ENCODE assay signal across 1 cellular context in genomic region chr16:30526823-30527634, GRCh38.
TF ChIP-seq lines count a peak whose summit lies in the region.

No MANE protein-coding gene starts in this region.

TF ChIP-seq in K562, 482 proteins besides CTCF, POLR2A, EP300 and RAD21 (continued from another document and continues in another):
- TF ChIP-seq ZFP30 (CRISPR knock-in tag; IDR thresholded peaks at IDR 0.05; ENCODE audit: borderline replicate concordance): no peak
- peak; percentile 96 for TF ChIP-seq VEZF1 (CRISPR knock-in tag; IDR thresholded peaks at IDR 0.05)
- no peak for TF ChIP-seq SAFB2 (IDR thresholded peaks at IDR 0.05; ENCODE audit: borderline replicate concordance, low read depth, low read length, severe bottlenecking)
- peak; percentile 82 for TF ChIP-seq TAF7 (tag; IDR thresholded peaks at IDR 0.05)
- 0 out of 2 replicates have a peak, but pooled peaks have one; percentile 20 for TF ChIP-seq NR4A1 (CRISPR knock-in tag; IDR thresholded peaks at IDR 0.05)
- 0 out of 2 replicates have a peak, but pooled peaks have one; percentile 65 for TF ChIP-seq NR4A1 (tag; IDR thresholded peaks at IDR 0.05)
- TF ChIP-seq MYBL2 (IDR thresholded peaks at IDR 0.05; ENCODE audit: low read depth): no peak
- TF ChIP-seq MYBL2 (CRISPR knock-in tag; IDR thresholded peaks at IDR 0.05; ENCODE audit: borderline replicate concordance): no peak
- no peak for TF ChIP-seq ZNF134 (CRISPR knock-in tag; conservative IDR thresholded peaks at IDR 0.05)
- no peak for TF ChIP-seq SNRNP70 (optimal IDR thresholded peaks at IDR 0.05; ENCODE audit: low read depth, low read length)
- TF ChIP-seq FOXO4 (CRISPR knock-in tag; IDR thresholded peaks at IDR 0.05): no peak
- no peak for TF ChIP-seq RBM34 (IDR thresholded peaks at IDR 0.05; ENCODE audit: borderline replicate concordance, insufficient read depth, low read length)
- TF ChIP-seq CCAR2 (IDR thresholded peaks at IDR 0.05; ENCODE audit: low read depth, low read length): no peak
- no peak for TF ChIP-seq MCM3 (IDR thresholded peaks at IDR 0.05)
- TF ChIP-seq ESRRB (CRISPR knock-in tag; IDR thresholded peaks at IDR 0.05; ENCODE audit: borderline replicate concordance): no peak
- no peak for TF ChIP-seq NUFIP1 (IDR thresholded peaks at IDR 0.05; ENCODE audit: partially characterized antibody)
- peak; percentile 76; the same call in 1 of the 2 replicates for TF ChIP-seq FOXP1 (CRISPR knock-in tag; IDR thresholded peaks at IDR 0.05)
- peak; percentile 84; the same call in 1 of the 2 replicates for TF ChIP-seq ZBTB17 (CRISPR knock-in tag; IDR thresholded peaks at IDR 0.05)
- TF ChIP-seq BRF1 (IDR thresholded peaks at IDR 0.05; ENCODE audit: borderline replicate concordance, extremely low read depth, insufficient read length): no peak
- no peak for TF ChIP-seq ZNF121 (CRISPR knock-in tag; conservative IDR thresholded peaks at IDR 0.05)
- peak in 1 of 2 experiments; percentile 54; a peak in 1 of 4 replicates for TF ChIP-seq SRF (CRISPR knock-in tag; IDR thresholded peaks at IDR 0.05)
- no peak for TF ChIP-seq ZNF282 (CRISPR knock-in tag; IDR thresholded peaks at IDR 0.05)
- no peak for TF ChIP-seq ZNF124 (CRISPR knock-in tag; IDR thresholded peaks at IDR 0.05)
- 0 out of 2 replicates have a peak, but pooled peaks have one; percentile 39 for TF ChIP-seq ZNF143 (CRISPR knock-in tag; IDR thresholded peaks at IDR 0.05)
- TF ChIP-seq ZNF395 (CRISPR knock-in tag; IDR thresholded peaks at IDR 0.05): no peak
- peak; percentile 7 to 67; a peak in 1 of 4 replicates for TF ChIP-seq SIN3A (IDR thresholded peaks at IDR 0.05; ENCODE audit: borderline replicate concordance in 2 of 2, control insufficient read depth in 1 of 2, low read depth in 2 of 2, low read length in 2 of 2)
- TF ChIP-seq ARID2 (IDR thresholded peaks at IDR 0.05): no peak
- TF ChIP-seq GABPB2 (CRISPR knock-in tag; conservative IDR thresholded peaks at IDR 0.05): 0 out of 2 replicates have a peak, but pooled peaks have one; percentile 33
- TF ChIP-seq COPS2 (conservative IDR thresholded peaks at IDR 0.05): no peak
- no peak for TF ChIP-seq CBFB (CRISPR knock-in tag; IDR thresholded peaks at IDR 0.05)
- TF ChIP-seq TRIM28 (IDR thresholded peaks at IDR 0.05): no peak
- TF ChIP-seq ARID4B (CRISPR knock-in tag; IDR thresholded peaks at IDR 0.05): peak; percentile 91
- no peak for TF ChIP-seq GTF3C2 (IDR thresholded peaks at IDR 0.05; ENCODE audit: borderline replicate concordance, extremely low read depth, insufficient read length)
- no peak for TF ChIP-seq ZNF165 (CRISPR knock-in tag; IDR thresholded peaks at IDR 0.05; ENCODE audit: borderline replicate concordance)
- TF ChIP-seq SNIP1 (IDR thresholded peaks at IDR 0.05; ENCODE audit: low read depth): peak; percentile 88
- peak; percentile 71 for TF ChIP-seq CXXC5 (CRISPR knock-in tag; IDR thresholded peaks at IDR 0.05)
- peak; percentile 64 for TF ChIP-seq FUS (optimal IDR thresholded peaks at IDR 0.05; ENCODE audit: low read depth, low read length)
- peak; percentile 72; the same call in 1 of the 2 replicates for TF ChIP-seq NFRKB (IDR thresholded peaks at IDR 0.05; ENCODE audit: low read depth)
- TF ChIP-seq THRB (CRISPR knock-in tag; conservative IDR thresholded peaks at IDR 0.05): no peak
- TF ChIP-seq MYC (IDR thresholded peaks at IDR 0.05; ENCODE audit: low read depth, low read length): peak; percentile 67
- TF ChIP-seq MYC (CRISPR knock-in tag; IDR thresholded peaks at IDR 0.05; ENCODE audit: borderline replicate concordance, low read depth): no peak; the same call in 1 of the 2 replicates
- TF ChIP-seq TAL1 (IDR thresholded peaks at IDR 0.05): no peak
- no peak; the same call in 1 of the 2 replicates for TF ChIP-seq E2F1 (CRISPR knock-in tag; IDR thresholded peaks at IDR 0.05)
- TF ChIP-seq KAT8 (IDR thresholded peaks at IDR 0.05; ENCODE audit: low read depth): no peak
- peak; percentile 99 for TF ChIP-seq THAP12 (CRISPR knock-in tag; IDR thresholded peaks at IDR 0.05)
- TF ChIP-seq FOXM1 (IDR thresholded peaks at IDR 0.05; ENCODE audit: low read depth): no peak
- TF ChIP-seq FOXM1 (CRISPR knock-in tag; IDR thresholded peaks at IDR 0.05; ENCODE audit: low read depth): no peak
- TF ChIP-seq EP400 (IDR thresholded peaks at IDR 0.05): peak; percentile 93
- no peak for TF ChIP-seq MAFG (tag; conservative IDR thresholded peaks at IDR 0.05)
- peak; percentile 23; the same call in 1 of the 2 replicates for TF ChIP-seq CBX1 (IDR thresholded peaks at IDR 0.05; ENCODE audit: low read depth)
